Comparison of ENCODE assay signal across 8 cellular contexts in the genomic region with DNA sequence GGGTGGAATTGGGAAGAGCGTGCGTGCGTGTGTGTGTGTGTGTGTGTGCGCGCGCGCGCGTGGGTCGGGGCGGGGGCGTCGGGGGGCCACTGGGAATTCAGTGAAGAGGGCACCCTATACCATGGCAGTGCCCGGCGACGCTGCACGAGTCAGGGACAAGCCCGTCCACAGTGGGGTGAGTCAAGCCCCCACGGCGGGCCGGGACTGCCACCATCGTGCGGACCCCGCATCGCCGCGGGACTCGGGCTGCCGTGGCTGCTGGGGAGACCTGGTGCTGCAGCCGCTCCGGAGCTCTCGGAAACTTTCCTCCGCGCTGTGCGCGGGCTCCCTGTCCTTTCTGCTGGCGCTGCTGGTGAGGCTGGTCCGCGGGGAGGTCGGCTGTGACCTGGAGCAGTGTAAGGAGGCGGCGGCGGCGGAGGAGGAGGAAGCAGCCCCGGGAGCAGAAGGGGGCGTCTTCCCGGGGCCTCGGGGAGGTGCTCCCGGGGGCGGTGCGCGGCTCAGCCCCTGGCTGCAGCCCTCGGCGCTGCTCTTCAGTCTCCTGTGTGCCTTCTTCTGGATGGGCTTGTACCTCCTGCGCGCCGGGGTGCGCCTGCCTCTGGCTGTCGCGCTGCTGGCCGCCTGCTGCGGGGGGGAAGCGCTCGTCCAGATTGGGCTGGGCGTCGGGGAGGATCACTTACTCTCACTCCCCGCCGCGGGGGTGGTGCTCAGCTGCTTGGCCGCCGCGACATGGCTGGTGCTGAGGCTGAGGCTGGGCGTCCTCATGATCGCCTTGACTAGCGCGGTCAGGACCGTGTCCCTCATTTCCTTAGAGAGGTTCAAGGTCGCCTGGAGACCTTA. TPM values are rescaled to one million over a fixed set of nuclear protein-coding genes. Genes with fewer than 3 reads are reported as not detected.
DNase-seq lines count a peak whose midpoint lies in the region; ATAC-seq, FAIRE-seq and TF ChIP-seq lines count a peak whose summit lies in the region.

No MANE protein-coding gene starts in this region.

- no TSS peak for BruUV-seq in GM12878 (replicated peaks; lab: Mats Ljungman, UMichigan)

- intact Hi-C loops in GM12878 (cut with micrococcal nuclease; ENCODE audit: unreplicated experiment) (no loop called here), prostate gland (cut with DNase I) (loop anchor here (2.0 to 5.0 kb wide), 3 partner anchors 97 to 233 kb away; no protein-coding TSS in a partner anchor)

- no peak for TF ChIP-seq RAD21 in GM12878 (IDR thresholded peaks at IDR 0.05; ENCODE audit: insufficient read depth, low read depth, low read length)

- H3K27ac ChIP-seq in GM12878 (ENCODE audit: control insufficient read depth, insufficient read depth) (no peak overlapping the region), prostate gland (peak overlapping the region; percentile 72)

- SMC1A ChIA-PET in GM12878 (lab: Charles Lee; ENCODE audit: uncharacterized antibody, unreplicated experiment) = no interaction called here

- FAIRE-seq in GM12878 (lab: Jason Lieb, UNC) = no peak

- H3K79me2 ChIP-seq in GM12878 (ENCODE audit: control insufficient read depth, insufficient read depth, low read length) = no peaks in the 10 kb centered on the region

- CTCF ChIA-PET in GM12878 (lab: Yijun Ruan, JAX) = no interaction called here

- no peak overlapping the region for H3K9ac ChIP-seq in GM12878 (ENCODE audit: control insufficient read depth, insufficient read depth, low read length)

- no peak for TF ChIP-seq POLR2A in GM12878 (IDR thresholded peaks at IDR 0.05; ENCODE audit: low read depth, low read length)
- TF ChIP-seq POLR2A in prostate gland (IDR thresholded peaks at IDR 0.05) = no peak

- 47% methylated on average over 67 of the region's 78 CpGs for WGBS in GM12878 (ENCODE audit: insufficient coverage, insufficient replicate concordance, low lambda C conversion rate, missing lambda C conversion rate)
- WGBS in prostate gland = under 1% methylated on average over 47 of the region's 78 CpGs

- no peak overlapping the region for H3K4me2 ChIP-seq in GM12878 (ENCODE audit: control insufficient read depth, insufficient read depth)

- H3K9me3 ChIP-seq in GM12878 (replicated peaks; ENCODE audit: control insufficient read depth, insufficient read depth, low read length) (no peaks in the 10 kb centered on the region), prostate gland (no peaks in the 10 kb centered on the region)

- H3K4me3 ChIP-seq in GM12878 (no peak overlapping the region), prostate gland (peak overlapping the region; percentile 37 to 44)

- RAD21 ChIA-PET in GM12878 (lab: Charles Lee; ENCODE audit: unreplicated experiment) = no interaction called here

- H3K36me3 ChIP-seq in GM12878 (ENCODE audit: control insufficient read depth in 2 of 2, insufficient read depth in 2 of 2, low read length in 1 of 2) (no peaks in the 10 kb centered on the region), prostate gland (no peaks in the 10 kb centered on the region)

- peak; percentile 41 for ATAC-seq in GM12878
- no peak for ATAC-seq in HG03432 (IDR thresholded peaks at IDR 0.05; ENCODE audit: unreplicated experiment)
- no peak for ATAC-seq in HG02642 (IDR thresholded peaks at IDR 0.05; ENCODE audit: poor library complexity, unreplicated experiment)
- no peak for ATAC-seq in HG03025 (IDR thresholded peaks at IDR 0.05; ENCODE audit: low FRiP score, unreplicated experiment)

- TF ChIP-seq CTCF in GM12878 (IDR thresholded peaks at IDR 0.05 in 2 of 3, conservative IDR thresholded peaks at IDR 0.05 in 1 of 3; ENCODE audit: control insufficient read depth in 2 of 3, extremely low read depth in 1 of 3, insufficient read depth in 1 of 3, low read depth in 3 of 3, low read length in 3 of 3) (no peak), prostate gland (IDR thresholded peaks at IDR 0.05) (peak in 2 of 4 experiments; percentile 11 to 18)

- TF ChIP-seq EP300 in GM12878 (IDR thresholded peaks at IDR 0.05; ENCODE audit: borderline replicate concordance in 1 of 2, control insufficient read depth in 1 of 2, low read depth in 2 of 2, low read length in 2 of 2) = no peak

- H3K4me1 ChIP-seq in GM12878 (ENCODE audit: control insufficient read depth, insufficient read depth, low read length) (no peaks in the 10 kb centered on the region), prostate gland (replicated peaks) (no peaks in the 10 kb centered on the region)

- H3K27me3 ChIP-seq in GM12878 (replicated peaks in 1 of 2; ENCODE audit: control insufficient read depth in 2 of 2, insufficient read depth in 2 of 2, low read length in 1 of 2) (peaks cover 0 to 4% of the 10 kb centered on the region in 2 experiments; a peak in 2 of 4 replicates), prostate gland (replicated peaks; ENCODE audit: insufficient read depth) (no peaks in the 10 kb centered on the region)

- in situ Hi-C loops in GM12878 (cut with MboI) = no loop called here

- H2AFZ ChIP-seq in GM12878 (ENCODE audit: control insufficient read depth, low read depth, low read length) = no peak overlapping the region

- H4K20me1 ChIP-seq in GM12878 (ENCODE audit: control insufficient read depth, insufficient read depth) = no peaks in the 10 kb centered on the region

- peak; percentile 74 for DNase-seq in ELF-1 (ENCODE audit: low read depth, low spot score)
- peak; percentile 49 for DNase-seq in NCI-H128 (lab: John Stamatoyannopoulos, UW; ENCODE audit: unreplicated experiment)
- no peak for DNase-seq in GM12878 (ENCODE audit: low read depth, low spot score)
- DNase-seq in hypothalamus (lab: John Stamatoyannopoulos, UW) = peak in 41 of 51 donors; percentile 4 to 79 (median 36)
- peak; percentile 14 for DNase-seq in prostate gland (ENCODE audit: low spot score)

- POLR2A ChIA-PET in GM12878 (lab: Charles Lee) = no interaction called here

TF ChIP-seq in GM12878, 131 proteins besides CTCF, POLR2A, EP300 and RAD21:
- TF ChIP-seq TCF3 (IDR thresholded peaks at IDR 0.05; ENCODE audit: borderline replicate concordance, insufficient read depth, low read depth, low read length) = no peak
- no peak for TF ChIP-seq SPI1 (IDR thresholded peaks at IDR 0.05; ENCODE audit: borderline replicate concordance, insufficient read depth, low read depth, low read length)
- no peak for TF ChIP-seq ZNF207 (IDR thresholded peaks at IDR 0.05; ENCODE audit: borderline replicate concordance)

RNA-seq across cellular contexts. Expression of gene PDE3A, which starts 1.0 kb away (rescaled TPM):
- total RNA-seq in GM12878 (2013; cell fraction: nucleolus; rRNA removed) = 0.59 and 1.4 TPM in 2 replicates
- total RNA-seq in GM12878 (2014; rRNA removed) (2.3 and 2.7 TPM in 2 replicates), GM12878 (2014; rRNA removed; fragmentation: Illumina TruSeq; extraction: Trizol) (2.3 and 2.6 TPM in 2 replicates), GM12878 (2021) (2.1 and 2.2 TPM in 2 replicates), prostate gland (1 to 10 TPM; 5.5 to 6.2 TPM)
- polyA plus RNA-seq in GM12878 (2011; ENCODE audit: low read depth) = not detected
- polyA plus RNA-seq in GM12878 (2011; rRNA removed) (0.01 and 0.04 TPM in 2 replicates), GM12878 (2014; fragmentation: Illumina TruSeq; extraction: Trizol) (1.9 and 2.1 TPM in 2 replicates), GM12878 (2014; fragmentation: Nextera tagmentation; extraction: Ambion mirVana) (under 1 TPM; 0.26 to 0.35 TPM), GM12878 (2014; rRNA removed) (1.2 and 1.3 TPM in 2 replicates), GM12878 (2016; fragmentation: Nextera tagmentation; extraction: Ambion mirVana) (1 to 10 TPM in 1 of 2 experiments, under 1 TPM in 1; 0.79 to 1.7 TPM)
- polyA plus RNA-seq in GM12878 (2011; cell fraction: cytosol; rRNA removed) = 0.01 and 0.03 TPM in 2 replicates
- polyA plus RNA-seq in GM12878 (2011; cell fraction: nucleus; rRNA removed) = 0.03 and 0.04 TPM in 2 replicates
- polyA plus RNA-seq in GM12878 (2012) = not detected in 2 replicates
- polyA minus RNA-seq in GM12878 (2011; rRNA and poly(A)+ RNA removed) = 0.07 and 0.15 TPM in 2 replicates
- 0.80 and 0.83 TPM in 2 replicates for polyA minus RNA-seq in GM12878 (2011; cell fraction: cytosol; rRNA and poly(A)+ RNA removed)
- polyA minus RNA-seq in GM12878 (2011; cell fraction: nucleus; rRNA and poly(A)+ RNA removed) = under 0.01 and 0.19 TPM in 2 replicates
